In genomic region chr10:45672201-45673073, GRCh38 we compare ENCODE assay signal across 1 cellular context.
A peak's percentile ranks its signal among the peaks of the same experiment; 100 is the strongest.
TF ChIP-seq lines count a peak whose summit lies in the region.

Gene ZFAND4 (minus strand): TSS chr10:45672772. CDS start chr10:45663725, 9,047 bp downstream.

TF ChIP-seq in HepG2, 621 proteins besides CTCF, POLR2A, EP300 and RAD21 (continued from another document and continues in another):
- no peak for TF ChIP-seq E2F1 (CRISPR knock-in tag; IDR thresholded peaks at IDR 0.05)
- no peak for TF ChIP-seq ZNF850 (CRISPR knock-in tag; conservative IDR thresholded peaks at IDR 0.05)
- peak; percentile 57; the same call in 1 of the 2 replicates for TF ChIP-seq ARID5B (CRISPR knock-in tag; IDR thresholded peaks at IDR 0.05)
- peak; percentile 40; the same call in 1 of the 2 replicates for TF ChIP-seq ARID2 (CRISPR knock-in tag; IDR thresholded peaks at IDR 0.05; ENCODE audit: borderline replicate concordance)
- TF ChIP-seq TBL1XR1 (IDR thresholded peaks at IDR 0.05; ENCODE audit: borderline replicate concordance, low read length, partially characterized antibody) = no peak
- TF ChIP-seq CEBPG (CRISPR knock-in tag; IDR thresholded peaks at IDR 0.05) = no peak
- no peak; the same call in 1 of the 2 replicates for TF ChIP-seq TEF (CRISPR knock-in tag; IDR thresholded peaks at IDR 0.05)
- TF ChIP-seq SATB2 (CRISPR knock-in tag; IDR thresholded peaks at IDR 0.05) = peak; percentile 75
- peak; percentile 78; the same call in 1 of the 2 replicates for TF ChIP-seq ZNF747 (CRISPR knock-in tag; IDR thresholded peaks at IDR 0.05; ENCODE audit: borderline replicate concordance)
- TF ChIP-seq BRD4 (CRISPR knock-in tag; IDR thresholded peaks at IDR 0.05) = no peak; the same call in none of the 2 replicates
- TF ChIP-seq PRDM10 (CRISPR knock-in tag; IDR thresholded peaks at IDR 0.05; ENCODE audit: low read depth) = no peak
- peak; percentile 57 for TF ChIP-seq ARNT2 (CRISPR knock-in tag; IDR thresholded peaks at IDR 0.05; ENCODE audit: low read depth)
- TF ChIP-seq SAFB2 (CRISPR knock-in tag; IDR thresholded peaks at IDR 0.05; ENCODE audit: borderline replicate concordance, low read depth) = peak; percentile 75; the same call in 1 of the 2 replicates
- no peak for TF ChIP-seq STAT5B (CRISPR knock-in tag; IDR thresholded peaks at IDR 0.05)
- no peak for TF ChIP-seq ELK4 (CRISPR knock-in tag; IDR thresholded peaks at IDR 0.05; ENCODE audit: borderline replicate concordance)
- 0 out of 2 replicates have a peak, but pooled peaks have one; percentile 14 for TF ChIP-seq MIER3 (CRISPR knock-in tag; IDR thresholded peaks at IDR 0.05; ENCODE audit: borderline replicate concordance)
- TF ChIP-seq ZBTB46 (CRISPR knock-in tag; IDR thresholded peaks at IDR 0.05; ENCODE audit: borderline replicate concordance) = no peak
- TF ChIP-seq JDP2 (CRISPR knock-in tag; IDR thresholded peaks at IDR 0.05; ENCODE audit: borderline replicate concordance) = no peak
- no peak for TF ChIP-seq BCL6 (CRISPR knock-in tag; IDR thresholded peaks at IDR 0.05)
- TF ChIP-seq TARDBP (CRISPR knock-in tag; IDR thresholded peaks at IDR 0.05) = peak; percentile 57; the same call in 1 of the 2 replicates
- TF ChIP-seq KLF13 (CRISPR knock-in tag; IDR thresholded peaks at IDR 0.05) = no peak
- TF ChIP-seq ZNF335 (CRISPR knock-in tag; IDR thresholded peaks at IDR 0.05) = no peak
- TF ChIP-seq ZSCAN31 (CRISPR knock-in tag; IDR thresholded peaks at IDR 0.05; ENCODE audit: low read depth) = peak; percentile 77
- TF ChIP-seq XBP1 (CRISPR knock-in tag; IDR thresholded peaks at IDR 0.05) = 0 out of 2 replicates have a peak, but pooled peaks have one; percentile 24
- TF ChIP-seq MYPOP (CRISPR knock-in tag; IDR thresholded peaks at IDR 0.05) = peak; percentile 83
- TF ChIP-seq ZFP62 (CRISPR knock-in tag; IDR thresholded peaks at IDR 0.05) = no peak
- peak; percentile 65 for TF ChIP-seq HOXD1 (CRISPR knock-in tag; IDR thresholded peaks at IDR 0.05)
- TF ChIP-seq ATF7 (IDR thresholded peaks at IDR 0.05) = no peak
- peak; percentile 15; the same call in 1 of the 2 replicates for TF ChIP-seq ATF7 (CRISPR knock-in tag; IDR thresholded peaks at IDR 0.05)
- TF ChIP-seq MZF1 (CRISPR knock-in tag; IDR thresholded peaks at IDR 0.05; ENCODE audit: borderline replicate concordance) = no peak
- no peak for TF ChIP-seq NR2F1 (CRISPR knock-in tag; IDR thresholded peaks at IDR 0.05)
- no peak; the same call in 1 of the 2 replicates for TF ChIP-seq CCDC6 (CRISPR knock-in tag; IDR thresholded peaks at IDR 0.05)
- no peak; the same call in 1 of the 2 replicates for TF ChIP-seq PITX1 (CRISPR knock-in tag; IDR thresholded peaks at IDR 0.05)
- no peak; the same call in 1 of the 2 replicates for TF ChIP-seq ZSCAN30 (CRISPR knock-in tag; IDR thresholded peaks at IDR 0.05)
- TF ChIP-seq PHF8 (CRISPR knock-in tag; IDR thresholded peaks at IDR 0.05) = peak; percentile 79
- no peak; the same call in 1 of the 2 replicates for TF ChIP-seq SMC3 (IDR thresholded peaks at IDR 0.05; ENCODE audit: low read length)
- TF ChIP-seq SRSF4 (IDR thresholded peaks at IDR 0.05; ENCODE audit: low read depth, low read length, poor library complexity, severe bottlenecking) = no peak
- peak; percentile 85; the same call in 1 of the 2 replicates for TF ChIP-seq SNAPC4 (CRISPR knock-in tag; IDR thresholded peaks at IDR 0.05)
- TF ChIP-seq ELF1 (CRISPR knock-in tag; IDR thresholded peaks at IDR 0.05) = peak; percentile 64; the same call in 1 of the 2 replicates
- TF ChIP-seq ZNF550 (CRISPR knock-in tag; IDR thresholded peaks at IDR 0.05; ENCODE audit: borderline replicate concordance) = no peak
- TF ChIP-seq ZNF331 (CRISPR knock-in tag; IDR thresholded peaks at IDR 0.05) = peak; percentile 45
- TF ChIP-seq ZNF776 (CRISPR knock-in tag; IDR thresholded peaks at IDR 0.05) = peak; percentile 80; the same call in 1 of the 2 replicates
- TF ChIP-seq HDAC2 (CRISPR knock-in tag; IDR thresholded peaks at IDR 0.05) = no peak
- peak; percentile 21 for TF ChIP-seq TEAD3 (CRISPR knock-in tag; optimal IDR thresholded peaks at IDR 0.05; ENCODE audit: borderline replicate concordance)
- TF ChIP-seq FOXK2 (IDR thresholded peaks at IDR 0.05) = no peak
